ENCODE assay signal across 17 cellular contexts in genomic region chr3:112789787-112790186, GRCh38. TPM values are rescaled to one million over a fixed set of nuclear protein-coding genes. Genes with fewer than 3 reads are reported as not detected.
DNase-seq lines count a peak whose midpoint lies in the region; ATAC-seq and TF ChIP-seq lines count a peak whose summit lies in the region.
"Had no signal": no experiment of that assay in that cellular context is flagged by ENCODE, and none has a peak within 500 bp of the region (broad histone marks: within the 10 kb centered on the region; RNA-seq: fewer than 3 reads in every experiment).

No MANE protein-coding gene starts in this region.

- H3K4me1 ChIP-seq in foreskin keratinocyte: no peaks in the 10 kb centered on the region

- H3K27me3 Mint-ChIP-seq in dendritic cell treated with granulocyte-macrophage colony-stimulating factor and Interleukin-4, amounts not matched to agents 40 ng/mL and 50 ng/mL, for 4 days: no peaks in the 10 kb centered on the region
- H3K27me3 Mint-ChIP-seq in neural crest cell (ENCODE audit: low read depth): no peaks in the 10 kb centered on the region
- H3K27me3 Mint-ChIP-seq: CD4-positive, alpha-beta memory T cell had no signal

- H3K4me3 Mint-ChIP-seq in dendritic cell treated with granulocyte-macrophage colony-stimulating factor and Interleukin-4, amounts not matched to agents 40 ng/mL and 50 ng/mL, for 4 days: no peak overlapping the region
- H3K4me3 Mint-ChIP-seq in neural crest cell: no peak overlapping the region
- H3K4me3 Mint-ChIP-seq: CD4-positive, alpha-beta memory T cell; H9 had no signal

- H3K27me3 ChIP-seq in foreskin keratinocyte: no peaks in the 10 kb centered on the region
- H3K27me3 ChIP-seq: BE2C had no signal

- H3K4me1 Mint-ChIP-seq in dendritic cell treated with granulocyte-macrophage colony-stimulating factor and Interleukin-4, amounts not matched to agents 40 ng/mL and 50 ng/mL, for 4 days (ENCODE audit: low read depth): peaks cover 53% of the 10 kb centered on the region
- H3K4me1 Mint-ChIP-seq in neural crest cell: no peaks in the 10 kb centered on the region

- no peak for ATAC-seq in HG02884 (IDR thresholded peaks at IDR 0.05; ENCODE audit: unreplicated experiment)
- ATAC-seq in foreskin keratinocyte: no peak
- ATAC-seq: A549, HepG2 had no signal

- peaks cover 9% of the 10 kb centered on the region for H3K9me3 Mint-ChIP-seq in dendritic cell treated with granulocyte-macrophage colony-stimulating factor and Interleukin-4, amounts not matched to agents 40 ng/mL and 50 ng/mL, for 4 days
- peaks cover 6% of the 10 kb centered on the region for H3K9me3 Mint-ChIP-seq in neural crest cell

- peak overlapping the region; percentile 71 for H3K27ac Mint-ChIP-seq in dendritic cell treated with granulocyte-macrophage colony-stimulating factor and Interleukin-4, amounts not matched to agents 40 ng/mL and 50 ng/mL, for 4 days
- peak overlapping the region; percentile 46 for H3K27ac Mint-ChIP-seq in neural crest cell (ENCODE audit: unreplicated experiment)

- H3K36me3 Mint-ChIP-seq in dendritic cell treated with granulocyte-macrophage colony-stimulating factor and Interleukin-4, amounts not matched to agents 40 ng/mL and 50 ng/mL, for 4 days (ENCODE audit: low read depth): peaks cover 11% of the 10 kb centered on the region
- peaks cover 5% of the 10 kb centered on the region for H3K36me3 Mint-ChIP-seq in neural crest cell (ENCODE audit: low read depth)

- intact Hi-C loops in dendritic cell treated with granulocyte-macrophage colony-stimulating factor and Interleukin-4, amounts not matched to agents 40 ng/mL and 50 ng/mL, for 4 days (cut with micrococcal nuclease): no loop called here

- TF ChIP-seq CTCF in neural crest cell (conservative IDR thresholded peaks at IDR 0.05) (no peak), foreskin keratinocyte (conservative IDR thresholded peaks at IDR 0.05) (no peak)

- H3K27ac ChIP-seq in foreskin keratinocyte: no peak overlapping the region
- H3K27ac ChIP-seq: C4-2B had no signal

- DNase-seq in NCI-H226: peak; percentile 74
- DNase-seq in neural crest cell (ENCODE audit: low read depth, low spot score): no peak
- DNase-seq in T-helper 1 cell: no peak
- DNase-seq in foreskin keratinocyte: no peak
- DNase-seq: BE2C; CD4-positive, alpha-beta memory T cell; DND-41; GDM1; GOT3; H9 had no signal

RNA-seq across cellular contexts. Expression of gene CD200R1L, which starts 56.9 kb away (rescaled TPM):
- not detected in 2 replicates for total RNA-seq in neural crest cell
- not detected in 2 replicates for total RNA-seq in foreskin keratinocyte
- polyA plus RNA-seq in foreskin keratinocyte: not detected in 2 replicates
- total RNA-seq: CD4-positive, alpha-beta memory T cell; H9; HepG2; HT1080 had no signal
- polyA plus RNA-seq: AG04450; CD4-positive, alpha-beta memory T cell; HepG2 had no signal
